9 cellular contexts compared by ENCODE assay signal in genomic region chr11:12287009-12287373, GRCh38.
A peak's percentile ranks its signal among the peaks of the same experiment; 100 is the strongest.
DNase-seq lines count a peak whose midpoint lies in the region; ATAC-seq and TF ChIP-seq lines count a peak whose summit lies in the region.
"Had no signal": no experiment of that assay in that cellular context is flagged by ENCODE, and none has a peak within 500 bp of the region (broad histone marks: within the 10 kb centered on the region; RNA-seq: fewer than 3 reads in every experiment).

No MANE protein-coding gene starts in this region.

- H3K4me3 ChIP-seq in HFF-Myc (replicated peaks; ENCODE audit: low read depth, low read length): peak overlapping the region; percentile 4
- H3K4me3 ChIP-seq in thoracic aorta: peak overlapping the region; percentile 16

- H3K27ac Mint-ChIP-seq in brain: peak overlapping the region in 3 of 5 experiments; percentile 48 to 67 (median 54)
- H3K27ac Mint-ChIP-seq in activated CD4-positive, alpha-beta T cell treated with anti-CD3 and anti-CD28 coated beads for 36 hours: no peak overlapping the region

- POLR2A ChIA-PET in activated CD4-positive, alpha-beta T cell treated with anti-CD3 and anti-CD28 coated beads for 36 hours (lab: Charles Lee): no interaction called here

- ATAC-seq in thoracic aorta (ENCODE audit: insufficient number of reproducible peaks, low FRiP score, low read depth) (peak; percentile 29), GM18909 (IDR thresholded peaks at IDR 0.05; ENCODE audit: poor library complexity, unreplicated experiment) (no peak)
- ATAC-seq in activated CD4-positive, alpha-beta T cell treated with anti-CD3 and anti-CD28 coated beads for 36 hours: no peak

- no peak overlapping the region for H3K4me3 Mint-ChIP-seq in brain
- H3K4me3 Mint-ChIP-seq in activated CD4-positive, alpha-beta T cell treated with anti-CD3 and anti-CD28 coated beads for 36 hours: no peak overlapping the region

- CTCF ChIA-PET in activated CD4-positive, alpha-beta T cell treated with anti-CD3 and anti-CD28 coated beads for 36 hours (lab: Charles Lee): interaction anchor here (0.6 to 4.2 kb wide), 6 partner anchors 89 to 598 kb away, joined by 3 to 55 read pairs (median 4); no protein-coding TSS in a partner anchor

- H3K9me3 ChIP-seq in thoracic aorta: no peaks in the 10 kb centered on the region

- H3K27ac ChIP-seq in thoracic aorta: peak overlapping the region; percentile 89 to 97

- H3K4me1 ChIP-seq in thoracic aorta (ENCODE audit: control insufficient read depth in 1 of 2, low read depth in 2 of 2): peaks cover 20 to 55% of the 10 kb centered on the region in 2 donors

- H3K27me3 Mint-ChIP-seq in brain: peaks cover 15% of the 10 kb centered on the region
- H3K27me3 Mint-ChIP-seq in activated CD4-positive, alpha-beta T cell treated with anti-CD3 and anti-CD28 coated beads for 36 hours: no peaks in the 10 kb centered on the region

- no peaks in the 10 kb centered on the region for H3K36me3 ChIP-seq in thoracic aorta

- no peaks in the 10 kb centered on the region for H3K36me3 Mint-ChIP-seq in brain
- no peaks in the 10 kb centered on the region for H3K36me3 Mint-ChIP-seq in activated CD4-positive, alpha-beta T cell treated with anti-CD3 and anti-CD28 coated beads for 36 hours (ENCODE audit: low read depth)

- intact Hi-C loops in activated CD4-positive, alpha-beta T cell treated with anti-CD3 and anti-CD28 coated beads for 36 hours (cut with DNase I, micrococcal nuclease): loop anchor here (10.0 kb wide), 2 partner anchors 352 to 1352 kb away; no protein-coding TSS in a partner anchor

- H3K4me1 Mint-ChIP-seq in brain: peaks cover 29% of the 10 kb centered on the region
- H3K4me1 Mint-ChIP-seq in activated CD4-positive, alpha-beta T cell treated with anti-CD3 and anti-CD28 coated beads for 36 hours: peaks cover 14% of the 10 kb centered on the region

- TF ChIP-seq CTCF in HFF-Myc (IDR thresholded peaks at IDR 0.05; ENCODE audit: low read depth, low read length, missing control alignments): no peak
- TF ChIP-seq CTCF in brain (conservative IDR thresholded peaks at IDR 0.05): no peak
- no peak for TF ChIP-seq CTCF in thoracic aorta (IDR thresholded peaks at IDR 0.05)

- DNase-seq in HFF-Myc (ENCODE audit: extremely low read depth, low read depth) (peak; percentile 94), islet precursor cell (peak; percentile 97), thoracic aorta (ENCODE audit: low spot score) (peak; percentile 41), NK-92 (lab: John Stamatoyannopoulos, UW; ENCODE audit: unreplicated experiment) (no peak), KG1 (lab: John Stamatoyannopoulos, UW) (no peak)
- DNase-seq in activated CD4-positive, alpha-beta T cell treated with anti-CD3 and anti-CD28 coated beads for 36 hours: no peak
- DNase-seq: activated naive CD4-positive, alpha-beta T cell had no signal

- H3K9me3 Mint-ChIP-seq in brain: peaks cover 0 to 2% (median 0%) of the 10 kb centered on the region in 5 experiments
- no peaks in the 10 kb centered on the region for H3K9me3 Mint-ChIP-seq in activated CD4-positive, alpha-beta T cell treated with anti-CD3 and anti-CD28 coated beads for 36 hours (ENCODE audit: low read depth)

- H3K27me3 ChIP-seq in thoracic aorta (replicated peaks; ENCODE audit: insufficient read depth): no peaks in the 10 kb centered on the region

Comparison
In these comparisons a context has a peak if more than half of its experiments do, and no peak if none do; other contexts are left out.
1. DNase-seq: peak in HFF-Myc (single experiment), islet precursor cell (single experiment) and thoracic aorta (single experiment); none in NK-92 (single experiment), activated CD4-positive, alpha-beta T cell treated with anti-CD3 and anti-CD28 coated beads for 36 hours (single experiment) and KG1 (single experiment).